Comparison of ENCODE assay signal across 23 cellular contexts in genomic region chr12:108126990-108127468, GRCh38. TPM values are rescaled to one million over a fixed set of nuclear protein-coding genes. Genes with fewer than 3 reads are reported as not detected.
"Had no signal": no experiment of that assay in that cellular context is flagged by ENCODE, and none has a peak within 500 bp of the region (broad histone marks: within the 10 kb centered on the region; RNA-seq: fewer than 3 reads in every experiment).

No MANE protein-coding gene starts in this region.

- H3K4me1 ChIP-seq: psoas muscle had no signal

- H3K4me3 ChIP-seq: coronary artery, gastrocnemius medialis, heart right ventricle, mucosa of descending colon, ovary, psoas muscle, tibial artery, vagina had no signal

- H3K4me3 Mint-ChIP-seq: activated CD4-positive, alpha-beta memory T cell treated with anti-CD3 and anti-CD28 coated beads, Interleukin-2, amount 10 ng/mL, durations not matched to agents 7 days and 5 days; activated CD8-positive, alpha-beta memory T cell treated with anti-CD3 and anti-CD28 coated beads, Interleukin-2, amount 10 ng/mL, durations not matched to agents 7 days and 5 days; activated naive CD4-positive, alpha-beta T cell treated with anti-CD3 and anti-CD28 coated beads, Interleukin-2, amount 10 ng/mL, durations not matched to agents 7 days and 5 days; stimulated activated memory B cell treated with anti-CD40 and anti-IgM and Interleukin-4, amounts not matched to agents 10 μg/mL and 1 μg/mL and 100 μg/mL, for 72 hours; T-cell; WTC11 had no signal

- FAIRE-seq: endometrium had no signal

- H3K9me3 Mint-ChIP-seq: activated CD4-positive, alpha-beta memory T cell treated with anti-CD3 and anti-CD28 coated beads, Interleukin-2, amount 10 ng/mL, durations not matched to agents 7 days and 5 days; activated naive CD4-positive, alpha-beta T cell treated with anti-CD3 and anti-CD28 coated beads, Interleukin-2, amount 10 ng/mL, durations not matched to agents 7 days and 5 days; immature natural killer cell had no signal

- H3K27ac ChIP-seq: coronary artery, gastrocnemius medialis, heart right ventricle, ovary, psoas muscle, tibial artery, vagina had no signal

- H3K36me3 Mint-ChIP-seq: activated CD8-positive, alpha-beta memory T cell treated with anti-CD3 and anti-CD28 coated beads, Interleukin-2, amount 10 ng/mL, durations not matched to agents 7 days and 5 days; activated naive CD4-positive, alpha-beta T cell treated with anti-CD3 and anti-CD28 coated beads, Interleukin-2, amount 10 ng/mL, durations not matched to agents 7 days and 5 days; immature natural killer cell; stimulated activated memory B cell treated with anti-CD40 and anti-IgM and Interleukin-4, amounts not matched to agents 10 μg/mL and 1 μg/mL and 100 μg/mL, for 72 hours; T-cell; WTC11 had no signal

- H3K4me1 Mint-ChIP-seq: activated CD8-positive, alpha-beta memory T cell treated with anti-CD3 and anti-CD28 coated beads, Interleukin-2, amount 10 ng/mL, durations not matched to agents 7 days and 5 days; activated naive CD4-positive, alpha-beta T cell treated with anti-CD3 and anti-CD28 coated beads, Interleukin-2, amount 10 ng/mL, durations not matched to agents 7 days and 5 days had no signal

- H3K36me3 ChIP-seq: ascending aorta, gastrocnemius medialis, heart right ventricle, ovary, tibial artery, vagina had no signal

- H3K27me3 ChIP-seq: ascending aorta, ovary, vagina had no signal

- ATAC-seq: activated CD8-positive, alpha-beta memory T cell treated with anti-CD3 and anti-CD28 coated beads, Interleukin-2, amount 10 ng/mL, durations not matched to agents 7 days and 5 days; gastrocnemius medialis; heart right ventricle; mucosa of descending colon; naive thymus-derived CD4-positive, alpha-beta T cell; sciatic nerve; stimulated activated memory B cell treated with anti-CD40 and anti-IgM and Interleukin-4, amounts not matched to agents 10 μg/mL and 1 μg/mL and 100 μg/mL, for 72 hours; T-cell; WTC11 had no signal

- H3K27ac Mint-ChIP-seq: activated CD4-positive, alpha-beta memory T cell treated with anti-CD3 and anti-CD28 coated beads, Interleukin-2, amount 10 ng/mL, durations not matched to agents 7 days and 5 days; activated CD8-positive, alpha-beta memory T cell treated with anti-CD3 and anti-CD28 coated beads, Interleukin-2, amount 10 ng/mL, durations not matched to agents 7 days and 5 days; activated naive CD4-positive, alpha-beta T cell treated with anti-CD3 and anti-CD28 coated beads, Interleukin-2, amount 10 ng/mL, durations not matched to agents 7 days and 5 days; immature natural killer cell; naive thymus-derived CD4-positive, alpha-beta T cell; stimulated activated memory B cell treated with anti-CD40 and anti-IgM and Interleukin-4, amounts not matched to agents 10 μg/mL and 1 μg/mL and 100 μg/mL, for 72 hours; T-cell; WTC11 had no signal

- DNase-seq: activated CD4-positive, alpha-beta memory T cell treated with anti-CD3 and anti-CD28 coated beads, Interleukin-2, amount 10 ng/mL, durations not matched to agents 7 days and 5 days; activated CD4-positive, alpha-beta T cell treated with anti-CD3 and anti-CD28 coated beads for 4 hours; activated CD8-positive, alpha-beta memory T cell treated with anti-CD3 and anti-CD28 coated beads, Interleukin-2, amount 10 ng/mL, durations not matched to agents 7 days and 5 days; activated naive CD4-positive, alpha-beta T cell treated with anti-CD3 and anti-CD28 coated beads, Interleukin-2, amount 10 ng/mL, durations not matched to agents 7 days and 5 days; gastrocnemius medialis; heart right ventricle; immature natural killer cell; kidney glomerular epithelial cell; mesenchymal stem cell; mucosa of descending colon; naive thymus-derived CD4-positive, alpha-beta T cell; ovary; psoas muscle; stimulated activated CD4-positive, alpha-beta T cell treated with anti-CD3 and anti-CD28 coated beads, Interleukin-4, amount 100 ng/mL, for 24 hours; T-cell; tibial artery had no signal

- H3K9me3 ChIP-seq: ascending aorta, gastrocnemius medialis, mucosa of descending colon, ovary, psoas muscle, tibial artery, vagina had no signal

RNA-seq across cellular contexts. Expression of gene WSCD2, which starts 2.1 kb away (rescaled TPM):
- total RNA-seq: activated CD4-positive, alpha-beta memory T cell treated with anti-CD3 and anti-CD28 coated beads, Interleukin-2, amount 10 ng/mL, durations not matched to agents 7 days and 5 days; activated CD8-positive, alpha-beta memory T cell treated with anti-CD3 and anti-CD28 coated beads, Interleukin-2, amount 10 ng/mL, durations not matched to agents 7 days and 5 days; naive thymus-derived CD4-positive, alpha-beta T cell had no signal
- polyA plus RNA-seq: immature natural killer cell; naive thymus-derived CD4-positive, alpha-beta T cell had no signal
